1 cellular context compared by ENCODE assay signal in genomic region chr1:157963713-157964112, GRCh38.
TF ChIP-seq lines count a peak whose summit lies in the region.

No MANE protein-coding gene starts in this region.

TF ChIP-seq in HEK293, 187 proteins besides CTCF, POLR2A, EP300 and RAD21 (continued from another document):
- TF ChIP-seq ZNF639 (tag by site-specific recombination; IDR thresholded peaks at IDR 0.05) (peak; percentile 37; the same call in 1 of the 2 replicates), ZNF837 (tag by site-specific recombination; IDR thresholded peaks at IDR 0.05) (no peak), ZNF302 (tag by site-specific recombination; IDR thresholded peaks at IDR 0.05; ENCODE audit: low read depth) (no peak), ZNF791 (tag by site-specific recombination; IDR thresholded peaks at IDR 0.05) (no peak), WT1 (tag by site-specific recombination; IDR thresholded peaks at IDR 0.05) (no peak), ZNF664 (tag by site-specific recombination; IDR thresholded peaks at IDR 0.05) (no peak), OVOL3 (tag by site-specific recombination; IDR thresholded peaks at IDR 0.05) (no peak), ZBTB20 (tag by site-specific recombination; IDR thresholded peaks at IDR 0.05) (no peak), ZNF510 (tag by site-specific recombination; IDR thresholded peaks at IDR 0.05; ENCODE audit: insufficient replicate concordance) (no peak), REPIN1 (tag by site-specific recombination; IDR thresholded peaks at IDR 0.05; ENCODE audit: low read depth) (no peak)
